1 cellular context compared by ENCODE assay signal in the genomic region with DNA sequence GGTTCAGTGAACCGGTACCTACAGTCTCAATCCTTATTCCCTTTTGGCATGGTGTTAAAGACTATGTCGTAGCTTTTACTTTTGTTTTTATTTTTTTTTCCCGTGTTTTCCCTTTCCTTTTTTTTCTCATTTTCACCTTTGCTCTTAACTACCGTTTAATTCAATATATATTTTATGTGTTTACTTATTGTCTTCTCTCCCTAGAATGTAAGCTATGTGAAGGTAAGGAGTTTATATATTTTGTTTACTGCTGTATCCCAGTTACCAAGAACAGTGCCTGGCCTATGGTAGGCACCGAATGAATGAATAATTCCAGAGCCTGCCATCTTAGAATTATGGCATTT.
TF ChIP-seq lines count a peak whose summit lies in the region.

No MANE protein-coding gene starts in this region.

TF ChIP-seq in H1, 55 proteins besides CTCF, POLR2A, EP300 and RAD21:
- TF ChIP-seq SP2 (IDR thresholded peaks at IDR 0.05; ENCODE audit: low read length): no peak
- no peak for TF ChIP-seq GTF2F1 (IDR thresholded peaks at IDR 0.05; ENCODE audit: borderline replicate concordance, low read depth, low read length)
- no peak for TF ChIP-seq CBX5 (IDR thresholded peaks at IDR 0.05; ENCODE audit: low read depth, low read length)
- TF ChIP-seq BRCA1 (IDR thresholded peaks at IDR 0.05; ENCODE audit: low read depth, low read length): no peak
- no peak for TF ChIP-seq KDM4A (IDR thresholded peaks at IDR 0.05; ENCODE audit: low read depth, low read length, severe bottlenecking)
- TF ChIP-seq POU5F1 (IDR thresholded peaks at IDR 0.05; ENCODE audit: low read depth, low read length): no peak
- no peak for TF ChIP-seq JUND (IDR thresholded peaks at IDR 0.05; ENCODE audit: low read length)
- no peak for TF ChIP-seq ZNF274 (IDR thresholded peaks at IDR 0.05; ENCODE audit: borderline replicate concordance, extremely low read depth, low read length)
- no peak for TF ChIP-seq HDAC2 (IDR thresholded peaks at IDR 0.05; ENCODE audit: borderline replicate concordance in 1 of 2, low read depth in 2 of 2, low read length in 2 of 2)
- TF ChIP-seq RNF2 (IDR thresholded peaks at IDR 0.05; ENCODE audit: borderline replicate concordance, low read depth, low read length, missing control alignments, poor library complexity, severe bottlenecking): no peak
- no peak for TF ChIP-seq SP4 (IDR thresholded peaks at IDR 0.05; ENCODE audit: low read length)
- no peak for TF ChIP-seq SAP30 (IDR thresholded peaks at IDR 0.05; ENCODE audit: insufficient read depth, insufficient replicate concordance, low read length)
- no peak for TF ChIP-seq TAF7 (optimal IDR thresholded peaks at IDR 0.05; ENCODE audit: borderline replicate concordance, low read depth, low read length)
- no peak for TF ChIP-seq TCF12 (IDR thresholded peaks at IDR 0.05; ENCODE audit: low read depth, low read length)
- TF ChIP-seq, protein P1, sequence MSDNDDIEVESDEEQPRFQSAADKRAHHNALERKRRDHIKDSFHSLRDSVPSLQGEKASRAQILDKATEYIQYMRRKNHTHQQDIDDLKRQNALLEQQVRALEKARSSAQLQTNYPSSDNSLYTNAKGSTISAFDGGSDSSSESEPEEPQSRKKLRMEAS (IDR thresholded peaks at IDR 0.05): no peak
